Comparison of ENCODE assay signal across 40 cellular contexts in genomic region chr14:72045885-72046284, GRCh38.
"Had no signal": no experiment of that assay in that cellular context is flagged by ENCODE, and none has a peak within 500 bp of the region (broad histone marks: within the 10 kb centered on the region; RNA-seq: fewer than 3 reads in every experiment).

No MANE protein-coding gene starts in this region.

- DNase-seq: activated effector memory CD4-positive, alpha-beta T cell treated with anti-CD3 and anti-CD28 coated beads, Interleukin-2, amount 50 U/mL, for 16 hours; activated effector memory CD4-positive, alpha-beta T cell treated with Interleukin-2 at 50 U/mL for 16 hours; activated gamma-delta T cell; activated gamma-delta T cell treated with Interleukin-2 at 50 U/mL for 16 hours; activated naive CD4-positive, alpha-beta T cell; activated naive CD4-positive, alpha-beta T cell treated with anti-CD3 and anti-CD28 coated beads for 36 hours; activated naive CD4-positive, alpha-beta T cell treated with anti-CD3 and anti-CD28 coated beads, Interleukin-2, amount 10 ng/mL, durations not matched to agents 7 days and 5 days; activated naive CD4-positive, alpha-beta T cell treated with anti-CD3 and anti-CD28 coated beads, Interleukin-2, amount 50 U/mL, for 16 hours; activated naive CD4-positive, alpha-beta T cell treated with Interleukin-2 at 50 U/mL for 16 hours; activated naive CD8-positive, alpha-beta T cell treated with anti-CD3 and anti-CD28 coated beads for 36 hours; activated naive CD8-positive, alpha-beta T cell treated with anti-CD3 and anti-CD28 coated beads, Interleukin-2, amount 10 ng/mL, durations not matched to agents 7 days and 5 days; activated naive CD8-positive, alpha-beta T cell treated with anti-CD3 and anti-CD28 coated beads, Interleukin-2, amount 50 U/mL, for 24 hours; activated T-cell treated with anti-CD3 and anti-CD28 coated beads, Interleukin-2, amount 50 U/mL, for 1 hour; activated T-cell treated with anti-CD3 and anti-CD28 coated beads, Interleukin-2, amount 50 U/mL, for 24 hours; activated T-cell treated with anti-CD3 and anti-CD28 coated beads, Interleukin-2, amount 50 U/mL, for 4 hours; activated T-cell treated with anti-CD3 and anti-CD28 coated beads, Interleukin-2, amount 50 U/mL, for 48 hours; activated T-cell treated with anti-CD3 and anti-CD28 coated beads, Interleukin-2, amount 50 U/mL, for 72 hours; adrenal gland; amniotic stem cell; amygdala; anterior cingulate cortex; aorta; body of pancreas; brain microvascular endothelial cell; caudate nucleus; central memory CD4-positive, alpha-beta T cell; cerebellar nuclear complex had no signal

- H3K36me3 Mint-ChIP-seq: activated naive CD4-positive, alpha-beta T cell treated with anti-CD3 and anti-CD28 coated beads, Interleukin-2, amount 10 ng/mL, durations not matched to agents 7 days and 5 days; activated naive CD4-positive, alpha-beta T cell treated with anti-CD3 and anti-CD28 coated beads, Interleukin-2, amount 50 U/mL, for 24 hours; activated naive CD8-positive, alpha-beta T cell; activated naive CD8-positive, alpha-beta T cell treated with anti-CD3 and anti-CD28 coated beads for 36 hours; activated naive CD8-positive, alpha-beta T cell treated with anti-CD3 and anti-CD28 coated beads, Interleukin-2, amount 10 ng/mL, durations not matched to agents 7 days and 5 days; brain had no signal

- H3K4me1 Mint-ChIP-seq: activated naive CD4-positive, alpha-beta T cell treated with anti-CD3 and anti-CD28 coated beads, Interleukin-2, amount 50 U/mL, for 24 hours; central memory CD8-positive, alpha-beta T cell had no signal

- H3K4me3 ChIP-seq: adrenal gland, ascending aorta, body of pancreas, breast epithelium, cardiac muscle cell had no signal

- FAIRE-seq: astrocyte, bronchial epithelial cell had no signal

- H3K9me3 ChIP-seq: breast epithelium had no signal

- ATAC-seq: activated naive CD4-positive, alpha-beta T cell treated with anti-CD3 and anti-CD28 coated beads, Interleukin-2, amount 50 U/mL, for 72 hours; activated naive CD8-positive, alpha-beta T cell treated with anti-CD3 and anti-CD28 coated beads, Interleukin-2, amount 50 U/mL, for 24 hours; activated T-cell treated with anti-CD3 and anti-CD28 coated beads, Interleukin-2, amount 50 U/mL, for 4 hours; activated T-cell treated with anti-CD3 and anti-CD28 coated beads, Interleukin-2, amount 50 U/mL, for 72 hours; activated T-helper 17 cell treated with anti-CD3 and anti-CD28 coated beads, Interleukin-2, amount 50 U/mL, for 72 hours; body of pancreas had no signal

- H3K27ac ChIP-seq: adrenal gland, ascending aorta, body of pancreas, brain microvascular endothelial cell, breast epithelium, cardiac muscle cell had no signal

- H3K9me3 Mint-ChIP-seq: activated naive CD4-positive, alpha-beta T cell treated with anti-CD3 and anti-CD28 coated beads for 36 hours; activated naive CD8-positive, alpha-beta T cell treated with anti-CD3 and anti-CD28 coated beads, Interleukin-2, amount 10 ng/mL, durations not matched to agents 7 days and 5 days had no signal

- H3K36me3 ChIP-seq: adrenal gland, ascending aorta, brain microvascular endothelial cell, breast epithelium, cardiac muscle cell had no signal

- H3K27me3 Mint-ChIP-seq: brain had no signal

- H3K27me3 ChIP-seq: ascending aorta, body of pancreas, brain microvascular endothelial cell, breast epithelium, cardiac muscle cell had no signal

- H3K27ac Mint-ChIP-seq: activated naive CD4-positive, alpha-beta T cell treated with anti-CD3 and anti-CD28 coated beads for 36 hours; activated naive CD4-positive, alpha-beta T cell treated with anti-CD3 and anti-CD28 coated beads, Interleukin-2, amount 10 ng/mL, durations not matched to agents 7 days and 5 days; activated naive CD4-positive, alpha-beta T cell treated with anti-CD3 and anti-CD28 coated beads, Interleukin-2, amount 50 U/mL, for 24 hours; activated naive CD4-positive, alpha-beta T cell treated with anti-CD3 and anti-CD28 coated beads, Interleukin-2, amount 50 U/mL, for 72 hours; activated naive CD8-positive, alpha-beta T cell; activated naive CD8-positive, alpha-beta T cell treated with anti-CD3 and anti-CD28 coated beads for 36 hours; activated naive CD8-positive, alpha-beta T cell treated with anti-CD3 and anti-CD28 coated beads, Interleukin-2, amount 10 ng/mL, durations not matched to agents 7 days and 5 days; activated naive CD8-positive, alpha-beta T cell treated with anti-CD3 and anti-CD28 coated beads, Interleukin-2, amount 50 U/mL, for 24 hours; activated T-cell treated with anti-CD3 and anti-CD28 coated beads, Interleukin-2, amount 50 U/mL, for 24 hours; activated T-cell treated with anti-CD3 and anti-CD28 coated beads, Interleukin-2, amount 50 U/mL, for 72 hours; activated T-helper 1 cell treated with anti-CD3 and anti-CD28 coated beads, Interleukin-12 subunit alpha, Interleukin-12 subunit beta, Interleukin-2, Interleukin-4 antibody, amounts not matched to agents 30 ng/mL and 10 ng/mL and 1 ng/mL, durations not matched to agents 14 hours and 24 hours and 36 hours; activated T-helper 17 cell treated with anti-CD3 and anti-CD28 coated beads, Interleukin-2, amount 50 U/mL, for 72 hours; activated T-helper 2 cell treated with anti-CD3 and anti-CD28 coated beads, Interferon-gamma antibody, Interleukin-2, Interleukin-4, amounts not matched to agents 10 μg/mL and 5 μg/mL and 100 μg/mL, durations not matched to agents 14 hours and 24 hours and 36 hours; brain had no signal

- H3K4me3 Mint-ChIP-seq: activated naive CD4-positive, alpha-beta T cell treated with anti-CD3 and anti-CD28 coated beads for 36 hours; activated naive CD4-positive, alpha-beta T cell treated with anti-CD3 and anti-CD28 coated beads, Interleukin-2, amount 10 ng/mL, durations not matched to agents 7 days and 5 days; activated naive CD4-positive, alpha-beta T cell treated with anti-CD3 and anti-CD28 coated beads, Interleukin-2, amount 50 U/mL, for 24 hours; activated naive CD8-positive, alpha-beta T cell; activated naive CD8-positive, alpha-beta T cell treated with anti-CD3 and anti-CD28 coated beads for 36 hours; activated naive CD8-positive, alpha-beta T cell treated with anti-CD3 and anti-CD28 coated beads, Interleukin-2, amount 10 ng/mL, durations not matched to agents 7 days and 5 days; activated naive CD8-positive, alpha-beta T cell treated with anti-CD3 and anti-CD28 coated beads, Interleukin-2, amount 50 U/mL, for 24 hours; activated T-cell treated with anti-CD3 and anti-CD28 coated beads, Interleukin-2, amount 50 U/mL, for 24 hours; activated T-cell treated with anti-CD3 and anti-CD28 coated beads, Interleukin-2, amount 50 U/mL, for 4 hours; activated T-cell treated with anti-CD3 and anti-CD28 coated beads, Interleukin-2, amount 50 U/mL, for 72 hours; activated T-helper 1 cell treated with anti-CD3 and anti-CD28 coated beads, Interleukin-12 subunit alpha, Interleukin-12 subunit beta, Interleukin-2, Interleukin-4 antibody, amounts not matched to agents 30 ng/mL and 10 ng/mL and 1 ng/mL, durations not matched to agents 14 hours and 24 hours and 36 hours; activated T-helper 17 cell treated with anti-CD3 and anti-CD28 coated beads, Interleukin-2, amount 50 U/mL, for 72 hours; brain; central memory CD8-positive, alpha-beta T cell had no signal

- H3K4me1 ChIP-seq: adrenal gland, ascending aorta, body of pancreas, breast epithelium had no signal
